Comparison of ENCODE assay signal across 10 cellular contexts in the genomic region with DNA sequence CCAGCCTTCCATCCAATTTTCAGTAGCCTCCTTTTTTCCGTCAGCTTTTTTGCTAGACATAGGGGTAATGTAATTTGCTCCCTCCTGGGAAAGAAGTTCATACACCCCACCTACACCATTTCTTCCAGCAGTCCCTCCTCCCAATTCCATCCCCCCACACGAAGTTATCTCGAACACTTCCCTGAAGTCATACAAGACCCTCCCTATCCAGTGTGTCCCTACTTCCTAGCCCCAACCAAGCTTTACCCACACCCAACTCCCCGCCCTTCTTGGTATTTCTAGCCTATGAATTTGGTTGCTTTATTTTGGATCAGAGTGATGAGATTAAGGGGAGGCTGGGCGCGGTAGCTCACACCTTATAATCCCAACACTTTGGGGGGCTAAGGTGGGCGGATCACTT. TPM values are rescaled to one million over a fixed set of nuclear protein-coding genes. Genes with fewer than 3 reads are reported as not detected.
DNase-seq lines count a peak whose midpoint lies in the region; ATAC-seq, FAIRE-seq and TF ChIP-seq lines count a peak whose summit lies in the region.
"Had no signal": no experiment of that assay in that cellular context is flagged by ENCODE, and none has a peak within 500 bp of the region (broad histone marks: within the 10 kb centered on the region; RNA-seq: fewer than 3 reads in every experiment).

No MANE protein-coding gene starts in this region.

- H2AFZ ChIP-seq in mesenchymal stem cell (ENCODE audit: low read depth, low read length), result no peak overlapping the region

- CTCF ChIA-PET in BJ (lab: Yijun Ruan, JAX), result interaction anchor here (1.0 to 2.0 kb wide), 5 partner anchors 10 to 174 kb away, joined by 3 to 11 read pairs (median 3); no protein-coding TSS in a partner anchor

- 49% methylated on average over 6 of the region's 7 CpGs for WGBS in mesenchymal stem cell

- H3K4me3 Mint-ChIP-seq in activated naive CD8-positive, alpha-beta T cell treated with anti-CD3 and anti-CD28 coated beads, Interleukin-2, amount 10 ng/mL, durations not matched to agents 7 days and 5 days, result peak overlapping the region; percentile 92

- H2BK12ac ChIP-seq in mesenchymal stem cell (ENCODE audit: low read length in 2 of 2), result no peak overlapping the region

- H3K36me3 Mint-ChIP-seq in activated naive CD8-positive, alpha-beta T cell treated with anti-CD3 and anti-CD28 coated beads, Interleukin-2, amount 10 ng/mL, durations not matched to agents 7 days and 5 days, result peaks cover 50% of the 10 kb centered on the region

- no peak overlapping the region for H3K4ac ChIP-seq in mesenchymal stem cell (ENCODE audit: low read depth in 1 of 2, low read length in 2 of 2)

- H2BK5ac ChIP-seq in mesenchymal stem cell (ENCODE audit: low read depth, low read length, poor library complexity, severe bottlenecking), result no peak overlapping the region

- H3K27me3 ChIP-seq in BJ (ENCODE audit: control insufficient read depth, insufficient read depth, low read length), result no peaks in the 10 kb centered on the region
- H3K27me3 ChIP-seq in mesenchymal stem cell (ENCODE audit: control insufficient read depth in 1 of 2, insufficient read depth in 1 of 2, low read length in 2 of 2), result no peaks in the 10 kb centered on the region

- no peaks in the 10 kb centered on the region for H3K9me3 Mint-ChIP-seq in activated naive CD8-positive, alpha-beta T cell treated with anti-CD3 and anti-CD28 coated beads, Interleukin-2, amount 10 ng/mL, durations not matched to agents 7 days and 5 days

- H3K4me2 ChIP-seq in mesenchymal stem cell (ENCODE audit: low read length, poor library complexity, severe bottlenecking), result no peak overlapping the region

- H4K91ac ChIP-seq in mesenchymal stem cell (ENCODE audit: low read length), result no peak overlapping the region

- no peak overlapping the region for H2AK5ac ChIP-seq in mesenchymal stem cell (ENCODE audit: low read length, severe bottlenecking)

- no peak overlapping the region for H3K18ac ChIP-seq in mesenchymal stem cell (ENCODE audit: low read depth in 1 of 2, low read length in 2 of 2)

- H2BK120ac ChIP-seq in mesenchymal stem cell (ENCODE audit: low read depth, low read length), result no peak overlapping the region

- H3K4me3 ChIP-seq in BJ (ENCODE audit: low read depth, low read length) (peak overlapping the region; percentile 60), mesenchymal stem cell (ENCODE audit: insufficient read depth in 1 of 2, low read depth in 1 of 2, low read length in 2 of 2) (peak overlapping the region in 1 of 2 experiments; percentile 82)

- no peak overlapping the region for H3K27ac ChIP-seq in mesenchymal stem cell (ENCODE audit: low read length, poor library complexity, severe bottlenecking)

- H3K23ac ChIP-seq in mesenchymal stem cell (ENCODE audit: low read length in 2 of 2), result no peak overlapping the region

- peaks cover 18% of the 10 kb centered on the region for H3K4me1 ChIP-seq in mesenchymal stem cell (ENCODE audit: control insufficient read depth, insufficient read depth, low read depth, low read length)

- H2BK15ac ChIP-seq in mesenchymal stem cell (ENCODE audit: low read depth, poor library complexity, severe bottlenecking), result no peak overlapping the region

- peak overlapping the region; percentile 78 for H3K9ac ChIP-seq in mesenchymal stem cell (ENCODE audit: low read length)

- no peak for TF ChIP-seq CTCF in BJ (IDR thresholded peaks at IDR 0.05; ENCODE audit: insufficient read depth, low read depth, low read length)

- H3K36me3 ChIP-seq in BJ (ENCODE audit: control insufficient read depth, insufficient read depth, low read length) (peaks cover 12% of the 10 kb centered on the region), mesenchymal stem cell (ENCODE audit: control insufficient read depth in 1 of 2, insufficient read depth in 2 of 2, low read depth in 1 of 2, low read length in 2 of 2) (peaks cover 18 to 32% of the 10 kb centered on the region in 2 experiments)

- FAIRE-seq in HTR-8/SVneo (lab: Jason Lieb, UNC), result peak; percentile 33
- FAIRE-seq: colon had no signal

- H4K8ac ChIP-seq in mesenchymal stem cell (ENCODE audit: low read length), result no peak overlapping the region

- no peak for ATAC-seq in activated naive CD8-positive, alpha-beta T cell treated with anti-CD3 and anti-CD28 coated beads, Interleukin-2, amount 10 ng/mL, durations not matched to agents 7 days and 5 days (ENCODE audit: low read depth)
- ATAC-seq in GM21619 (IDR thresholded peaks at IDR 0.05; ENCODE audit: unreplicated experiment), result no peak

- no peaks in the 10 kb centered on the region for H3K27me3 Mint-ChIP-seq in activated naive CD8-positive, alpha-beta T cell treated with anti-CD3 and anti-CD28 coated beads, Interleukin-2, amount 10 ng/mL, durations not matched to agents 7 days and 5 days

- H3K9me3 ChIP-seq in mesenchymal stem cell (ENCODE audit: control insufficient read depth, low read length), result no peaks in the 10 kb centered on the region

- H3K27ac Mint-ChIP-seq in activated naive CD8-positive, alpha-beta T cell treated with anti-CD3 and anti-CD28 coated beads, Interleukin-2, amount 10 ng/mL, durations not matched to agents 7 days and 5 days, result peak overlapping the region; percentile 87

- POLR2A ChIA-PET in BJ (lab: Charles Lee), result no interaction called here
- POLR2A ChIA-PET in activated naive CD8-positive, alpha-beta T cell treated with anti-CD3 and anti-CD28 coated beads, Interleukin-2, amount 10 ng/mL, durations not matched to agents 7 days and 5 days (lab: Charles Lee), result interaction anchor here (0.9 to 3.3 kb wide), 10 partner anchors 11 to 397 kb away, joined by 3 to 25 read pairs (median 6); a partner anchor contains a TSS

- peaks cover 23% of the 10 kb centered on the region for H3K4me1 Mint-ChIP-seq in activated naive CD8-positive, alpha-beta T cell treated with anti-CD3 and anti-CD28 coated beads, Interleukin-2, amount 10 ng/mL, durations not matched to agents 7 days and 5 days

- H3K14ac ChIP-seq in mesenchymal stem cell (ENCODE audit: low read length in 2 of 2), result no peak overlapping the region

- peaks cover 21% of the 10 kb centered on the region for H3K79me1 ChIP-seq in mesenchymal stem cell (replicated peaks; ENCODE audit: low read length, poor library complexity, severe bottlenecking)

- DNase-seq in BJ (ENCODE audit: low read depth) (no peak), HTR-8/SVneo (ENCODE audit: insufficient read length, low spot score) (no peak), mesenchymal stem cell (no peak), hippocampal formation (lab: John Stamatoyannopoulos, UW) (no peak), HCEC 1CT (no peak), NCI-H2196 treated with DMSO at 0.1 percent for 48 hours (lab: John Stamatoyannopoulos, UW; ENCODE audit: unreplicated experiment) (no peak)
- DNase-seq in activated naive CD8-positive, alpha-beta T cell treated with anti-CD3 and anti-CD28 coated beads, Interleukin-2, amount 10 ng/mL, durations not matched to agents 7 days and 5 days, result no peak

RNA-seq across cellular contexts. Expression of a gene that starts 1.0 kb away (rescaled TPM):
- 70.6 and 90.8 TPM in 2 replicates for polyA plus RNA-seq in BJ (2011; rRNA removed)
- 31.4 and 45.8 TPM in 2 replicates for polyA minus RNA-seq in BJ (2011; rRNA and poly(A)+ RNA removed)
- 100 to 1,000 TPM; 153 to 154 TPM for total RNA-seq in activated naive CD8-positive, alpha-beta T cell treated with anti-CD3 and anti-CD28 coated beads, Interleukin-2, amount 10 ng/mL, durations not matched to agents 7 days and 5 days
- polyA plus RNA-seq in mesenchymal stem cell (2013, experiment 1 of 2), result 20.5 TPM
- polyA plus RNA-seq in mesenchymal stem cell (2013, experiment 2 of 2), result 21.3 TPM

RNA-seq across cellular contexts. Expression of a gene that starts 13.6 kb away (rescaled TPM):
- 0.60 and 0.81 TPM in 2 replicates for polyA plus RNA-seq in BJ (2011; rRNA removed)
- 0.36 TPM in 1 of 2 replicates, not detected in the other for polyA minus RNA-seq in BJ (2011; rRNA and poly(A)+ RNA removed)
- total RNA-seq in activated naive CD8-positive, alpha-beta T cell treated with anti-CD3 and anti-CD28 coated beads, Interleukin-2, amount 10 ng/mL, durations not matched to agents 7 days and 5 days, result not detected
- 0.19 TPM for polyA plus RNA-seq in mesenchymal stem cell (2013, experiment 1 of 2)
- polyA plus RNA-seq in mesenchymal stem cell (2013, experiment 2 of 2), result 0.21 TPM
- total RNA-seq: H4 had no signal

RNA-seq across cellular contexts. Expression of a gene that starts 20.1 kb away (rescaled TPM):
- 13.6 and 17.8 TPM in 2 replicates for polyA plus RNA-seq in BJ (2011; rRNA removed)
- polyA minus RNA-seq in BJ (2011; rRNA and poly(A)+ RNA removed), result 10.9 and 11.6 TPM in 2 replicates
- 1 to 10 TPM; 2.0 to 2.5 TPM for total RNA-seq in activated naive CD8-positive, alpha-beta T cell treated with anti-CD3 and anti-CD28 coated beads, Interleukin-2, amount 10 ng/mL, durations not matched to agents 7 days and 5 days
- polyA plus RNA-seq in mesenchymal stem cell (2013, experiment 1 of 2), result 18.0 TPM
- 16.8 TPM for polyA plus RNA-seq in mesenchymal stem cell (2013, experiment 2 of 2)

RNA-seq across cellular contexts. Expression of a gene that starts 21.7 kb away (rescaled TPM):
- polyA plus RNA-seq in BJ (2011; rRNA removed), result 35.6 and 44.8 TPM in 2 replicates
- polyA minus RNA-seq in BJ (2011; rRNA and poly(A)+ RNA removed), result 10.5 and 14.5 TPM in 2 replicates
- 10 to 100 TPM; 29.0 to 30.9 TPM for total RNA-seq in activated naive CD8-positive, alpha-beta T cell treated with anti-CD3 and anti-CD28 coated beads, Interleukin-2, amount 10 ng/mL, durations not matched to agents 7 days and 5 days
- polyA plus RNA-seq in mesenchymal stem cell (2013, experiment 1 of 2), result 35.0 TPM
- 36.8 TPM for polyA plus RNA-seq in mesenchymal stem cell (2013, experiment 2 of 2)

RNA-seq across cellular contexts. Expression of a gene that starts 21.8 kb away (rescaled TPM):
- polyA plus RNA-seq in BJ (2011; rRNA removed), result 0.71 and 0.78 TPM in 2 replicates
- 0.51 and 0.76 TPM in 2 replicates for polyA minus RNA-seq in BJ (2011; rRNA and poly(A)+ RNA removed)
- total RNA-seq in activated naive CD8-positive, alpha-beta T cell treated with anti-CD3 and anti-CD28 coated beads, Interleukin-2, amount 10 ng/mL, durations not matched to agents 7 days and 5 days, result not detected
- polyA plus RNA-seq in mesenchymal stem cell (2013, experiment 1 of 2), result 1.5 TPM
- 1.1 TPM for polyA plus RNA-seq in mesenchymal stem cell (2013, experiment 2 of 2)
